In the genomic region with DNA sequence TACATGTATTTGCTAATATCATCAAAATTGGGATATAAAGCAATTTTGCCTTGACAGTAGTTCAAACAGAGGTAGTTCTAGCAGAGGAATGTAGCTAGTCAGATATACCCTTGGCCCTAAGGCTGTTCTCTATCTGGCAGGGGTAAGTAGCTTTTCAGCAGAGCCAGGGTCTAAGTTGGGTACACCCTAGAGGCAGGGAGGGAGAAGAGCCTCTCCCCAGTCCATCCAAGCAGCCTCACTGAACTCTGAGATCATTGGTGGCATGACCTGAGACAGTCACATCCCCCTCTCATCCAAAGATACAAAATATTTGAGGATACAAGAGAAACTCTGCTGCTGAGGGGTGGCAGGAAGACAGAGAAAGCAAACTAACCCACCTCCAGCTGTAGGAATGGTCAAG, we compare ENCODE assay signal across 1 cellular context.
TF ChIP-seq lines count a peak whose summit lies in the region.

No MANE protein-coding gene starts in this region.

TF ChIP-seq in GM23338, 12 proteins besides CTCF, POLR2A, EP300 and RAD21 (continued from another document):
- TF ChIP-seq, protein P1, sequence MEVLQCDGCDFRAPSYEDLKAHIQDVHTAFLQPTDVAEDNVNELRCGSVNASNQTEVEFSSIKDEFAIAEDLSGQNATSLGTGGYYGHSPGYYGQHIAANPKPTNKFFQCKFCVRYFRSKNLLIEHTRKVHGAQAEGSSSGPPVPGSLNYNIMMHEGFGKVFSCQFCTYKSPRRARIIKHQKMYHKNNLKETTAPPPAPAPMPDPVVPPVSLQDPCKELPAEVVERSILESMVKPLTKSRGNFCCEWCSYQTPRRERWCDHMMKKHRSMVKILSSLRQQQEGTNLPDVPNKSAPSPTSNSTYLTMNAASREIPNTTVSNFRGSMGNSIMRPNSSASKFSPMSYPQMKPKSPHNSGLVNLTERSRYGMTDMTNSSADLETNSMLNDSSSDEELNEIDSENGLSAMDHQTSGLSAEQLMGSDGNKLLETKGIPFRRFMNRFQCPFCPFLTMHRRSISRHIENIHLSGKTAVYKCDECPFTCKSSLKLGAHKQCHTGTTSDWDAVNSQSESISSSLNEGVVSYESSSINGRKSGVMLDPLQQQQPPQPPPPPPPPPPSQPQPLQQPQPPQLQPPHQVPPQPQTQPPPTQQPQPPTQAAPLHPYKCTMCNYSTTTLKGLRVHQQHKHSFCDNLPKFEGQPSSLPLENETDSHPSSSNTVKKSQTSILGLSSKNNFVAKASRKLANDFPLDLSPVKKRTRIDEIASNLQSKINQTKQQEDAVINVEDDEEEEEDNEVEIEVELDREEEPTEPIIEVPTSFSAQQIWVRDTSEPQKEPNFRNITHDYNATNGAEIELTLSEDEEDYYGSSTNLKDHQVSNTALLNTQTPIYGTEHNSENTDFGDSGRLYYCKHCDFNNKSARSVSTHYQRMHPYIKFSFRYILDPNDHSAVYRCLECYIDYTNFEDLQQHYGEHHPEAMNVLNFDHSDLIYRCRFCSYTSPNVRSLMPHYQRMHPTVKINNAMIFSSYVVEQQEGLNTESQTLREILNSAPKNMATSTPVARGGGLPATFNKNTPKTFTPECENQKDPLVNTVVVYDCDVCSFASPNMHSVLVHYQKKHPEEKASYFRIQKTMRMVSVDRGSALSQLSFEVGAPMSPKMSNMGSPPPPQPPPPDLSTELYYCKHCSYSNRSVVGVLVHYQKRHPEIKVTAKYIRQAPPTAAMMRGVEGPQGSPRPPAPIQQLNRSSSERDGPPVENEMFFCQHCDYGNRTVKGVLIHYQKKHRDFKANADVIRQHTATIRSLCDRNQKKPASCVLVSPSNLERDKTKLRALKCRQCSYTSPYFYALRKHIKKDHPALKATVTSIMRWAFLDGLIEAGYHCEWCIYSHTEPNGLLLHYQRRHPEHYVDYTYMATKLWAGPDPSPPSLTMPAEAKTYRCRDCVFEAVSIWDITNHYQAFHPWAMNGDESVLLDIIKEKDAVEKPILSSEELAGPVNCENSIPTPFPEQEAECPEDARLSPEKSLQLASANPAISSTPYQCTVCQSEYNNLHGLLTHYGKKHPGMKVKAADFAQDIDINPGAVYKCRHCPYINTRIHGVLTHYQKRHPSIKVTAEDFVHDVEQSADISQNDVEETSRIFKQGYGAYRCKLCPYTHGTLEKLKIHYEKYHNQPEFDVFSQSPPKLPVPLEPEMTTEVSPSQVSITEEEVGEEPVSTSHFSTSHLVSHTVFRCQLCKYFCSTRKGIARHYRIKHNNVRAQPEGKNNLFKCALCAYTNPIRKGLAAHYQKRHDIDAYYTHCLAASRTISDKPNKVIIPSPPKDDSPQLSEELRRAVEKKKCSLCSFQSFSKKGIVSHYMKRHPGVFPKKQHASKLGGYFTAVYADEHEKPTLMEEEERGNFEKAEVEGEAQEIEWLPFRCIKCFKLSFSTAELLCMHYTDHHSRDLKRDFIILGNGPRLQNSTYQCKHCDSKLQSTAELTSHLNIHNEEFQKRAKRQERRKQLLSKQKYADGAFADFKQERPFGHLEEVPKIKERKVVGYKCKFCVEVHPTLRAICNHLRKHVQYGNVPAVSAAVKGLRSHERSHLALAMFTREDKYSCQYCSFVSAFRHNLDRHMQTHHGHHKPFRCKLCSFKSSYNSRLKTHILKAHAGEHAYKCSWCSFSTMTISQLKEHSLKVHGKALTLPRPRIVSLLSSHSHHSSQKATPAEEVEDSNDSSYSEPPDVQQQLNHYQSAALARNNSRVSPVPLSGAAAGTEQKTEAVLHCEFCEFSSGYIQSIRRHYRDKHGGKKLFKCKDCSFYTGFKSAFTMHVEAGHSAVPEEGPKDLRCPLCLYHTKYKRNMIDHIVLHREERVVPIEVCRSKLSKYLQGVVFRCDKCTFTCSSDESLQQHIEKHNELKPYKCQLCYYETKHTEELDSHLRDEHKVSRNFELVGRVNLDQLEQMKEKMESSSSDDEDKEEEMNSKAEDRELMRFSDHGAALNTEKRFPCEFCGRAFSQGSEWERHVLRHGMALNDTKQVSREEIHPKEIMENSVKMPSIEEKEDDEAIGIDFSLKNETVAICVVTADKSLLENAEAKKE (CRISPR knock-in tag; IDR thresholded peaks at IDR 0.05) = no peak
- TF ChIP-seq EZH2phosphoT487 (IDR thresholded peaks at IDR 0.05; ENCODE audit: unreplicated experiment) = no peak
- TF ChIP-seq EZH2 (IDR thresholded peaks at IDR 0.05; ENCODE audit: low read depth, unreplicated experiment) = no peak
- no peak for TF ChIP-seq NANOG (IDR thresholded peaks at IDR 0.05; ENCODE audit: borderline replicate concordance)
- no peak for TF ChIP-seq ZNF114 (CRISPR knock-in tag; IDR thresholded peaks at IDR 0.05)
- no peak for TF ChIP-seq POLR2AphosphoS5 (IDR thresholded peaks at IDR 0.05; ENCODE audit: low read depth)
- TF ChIP-seq ZNF331 (CRISPR knock-in tag; IDR thresholded peaks at IDR 0.05; ENCODE audit: low read depth) = no peak
TF ChIP-seq in GM23338: peak in this region for 0.
